10 cellular contexts compared by ENCODE assay signal in genomic region chr6:166598441-166599138, GRCh38. TPM values are rescaled to one million over a fixed set of nuclear protein-coding genes. Genes with fewer than 3 reads are reported as not detected.
DNase-seq lines count a peak whose midpoint lies in the region; ATAC-seq, FAIRE-seq and TF ChIP-seq lines count a peak whose summit lies in the region.
"Had no signal": no experiment of that assay in that cellular context is flagged by ENCODE, and none has a peak within 500 bp of the region (broad histone marks: within the 10 kb centered on the region; RNA-seq: fewer than 3 reads in every experiment).

No MANE protein-coding gene starts in this region.

- no peaks in the 10 kb centered on the region for H3K9me3 Mint-ChIP-seq in stimulated activated effector memory CD8-positive, alpha-beta T cell treated with anti-CD3 and anti-CD28 coated beads, Interleukin-12 subunit alpha, Interleukin-12 subunit beta, amount 100 ng/mL, for 72 hours

- H3K27me3 ChIP-seq in right cardiac atrium (ENCODE audit: control insufficient read depth, insufficient read depth) = no peaks in the 10 kb centered on the region

- no peak overlapping the region for H3K4me3 Mint-ChIP-seq in stimulated activated effector memory CD8-positive, alpha-beta T cell treated with anti-CD3 and anti-CD28 coated beads, Interleukin-12 subunit alpha, Interleukin-12 subunit beta, amount 100 ng/mL, for 72 hours
- H3K4me3 Mint-ChIP-seq: brain had no signal

- no peaks in the 10 kb centered on the region for H3K9me3 ChIP-seq in right cardiac atrium (ENCODE audit: control insufficient read depth, low read length)

- H3K4me1 Mint-ChIP-seq in stimulated activated effector memory CD8-positive, alpha-beta T cell treated with anti-CD3 and anti-CD28 coated beads, Interleukin-12 subunit alpha, Interleukin-12 subunit beta, amount 100 ng/mL, for 72 hours = peaks cover 8% of the 10 kb centered on the region

- H3K4me3 ChIP-seq in astrocyte of the spinal cord (ENCODE audit: low read depth, low read length) (no peak overlapping the region), right cardiac atrium (ENCODE audit: low read length) (no peak overlapping the region), skin epidermis (no peak overlapping the region)
- H3K4me3 ChIP-seq: SK-N-MC had no signal

- FAIRE-seq in H54 (lab: Jason Lieb, UNC) = no peak

- H3K4me1 ChIP-seq in right cardiac atrium (ENCODE audit: control insufficient read depth, insufficient read depth, low read length) = peaks cover 4% of the 10 kb centered on the region

- H3K36me3 Mint-ChIP-seq in stimulated activated effector memory CD8-positive, alpha-beta T cell treated with anti-CD3 and anti-CD28 coated beads, Interleukin-12 subunit alpha, Interleukin-12 subunit beta, amount 100 ng/mL, for 72 hours = no peaks in the 10 kb centered on the region

- TF ChIP-seq POLR2A in H54 (IDR thresholded peaks at IDR 0.05; ENCODE audit: low read depth, low read length) = no peak

- 51% methylated on average over 11 of the region's 11 CpGs for WGBS in right cardiac atrium

- in situ Hi-C loops in astrocyte of the spinal cord (cut with HindIII; ENCODE audit: low sequenced_read_pairs) = no loop called here

- H3K27ac Mint-ChIP-seq in stimulated activated effector memory CD8-positive, alpha-beta T cell treated with anti-CD3 and anti-CD28 coated beads, Interleukin-12 subunit alpha, Interleukin-12 subunit beta, amount 100 ng/mL, for 72 hours = no peak overlapping the region

- intact Hi-C loops in right cardiac atrium (cut with DNase I) = no loop called here

- DNase-seq in H54 (ENCODE audit: insufficient read length, low spot score) (peak; percentile 49), astrocyte of the spinal cord (ENCODE audit: low read depth, low spot score) (peak; percentile 89), right cardiac atrium (peak; percentile 66 to 76 (median 69)), OCI-M1 (lab: John Stamatoyannopoulos, UW) (no peak), NCI-H510A treated with DMSO at 0.1 percent for 48 hours (lab: John Stamatoyannopoulos, UW) (no peak)
- no peak for DNase-seq in stimulated activated effector memory CD8-positive, alpha-beta T cell treated with anti-CD3 and anti-CD28 coated beads, Interleukin-12 subunit alpha, Interleukin-12 subunit beta, amount 100 ng/mL, for 72 hours (ENCODE audit: low spot score in 2 of 2)

- ATAC-seq in right cardiac atrium (peak; percentile 92 to 98), GM19452 (IDR thresholded peaks at IDR 0.05; ENCODE audit: unreplicated experiment) (no peak)
- no peak for ATAC-seq in stimulated activated effector memory CD8-positive, alpha-beta T cell treated with anti-CD3 and anti-CD28 coated beads, Interleukin-12 subunit alpha, Interleukin-12 subunit beta, amount 100 ng/mL, for 72 hours

- H3K27ac ChIP-seq in right cardiac atrium (ENCODE audit: low read length) (peak overlapping the region; percentile 99), skin epidermis (peak overlapping the region in 18 of 21 experiments; percentile 6 to 84 (median 60))
- H3K27ac ChIP-seq: SK-N-MC had no signal

- no peak for TF ChIP-seq CTCF in astrocyte of the spinal cord (IDR thresholded peaks at IDR 0.05; ENCODE audit: low read depth, low read length)

RNA-seq across cellular contexts. Expression of gene RAMACL, which starts 12.1 kb away (rescaled TPM):
- total RNA-seq in right cardiac atrium = 1 to 10 TPM in 1 of 4 donors, under 1 TPM in 3; 0.31 to 1.0 (median 0.61) TPM
- 0.38 TPM for polyA plus RNA-seq in right cardiac atrium

RNA-seq across cellular contexts. Expression of gene RPS6KA2, which starts 28.5 kb away (rescaled TPM):
- 10 to 100 TPM; 53.1 to 80.9 (median 67.9) TPM for total RNA-seq in right cardiac atrium
- polyA plus RNA-seq in right cardiac atrium = 34.0 TPM

Comparison
In these comparisons a context has a peak if more than half of its experiments do, and no peak if none do; other contexts are left out.
1. DNase-seq: peak in H54 (single experiment), astrocyte of the spinal cord (single experiment) and right cardiac atrium (3 of 3); none in stimulated activated effector memory CD8-positive, alpha-beta T cell treated with anti-CD3 and anti-CD28 coated beads, Interleukin-12 subunit alpha, Interleukin-12 subunit beta, amount 100 ng/mL, for 72 hours (0 of 2), OCI-M1 (single experiment) and NCI-H510A treated with DMSO at 0.1 percent for 48 hours (single experiment).
2. ATAC-seq: peak in right cardiac atrium (2 of 2); none in stimulated activated effector memory CD8-positive, alpha-beta T cell treated with anti-CD3 and anti-CD28 coated beads, Interleukin-12 subunit alpha, Interleukin-12 subunit beta, amount 100 ng/mL, for 72 hours (single experiment) and GM19452 (single experiment).